In genomic region chr15:65612616-65612946, GRCh38 we compare ENCODE assay signal across 10 cellular contexts. TPM values are rescaled to one million over a fixed set of nuclear protein-coding genes. Genes with fewer than 3 reads are reported as not detected.
DNase-seq lines count a peak whose midpoint lies in the region; ATAC-seq, FAIRE-seq and TF ChIP-seq lines count a peak whose summit lies in the region.
"Had no signal": no experiment of that assay in that cellular context is flagged by ENCODE, and none has a peak within 500 bp of the region (broad histone marks: within the 10 kb centered on the region; RNA-seq: fewer than 3 reads in every experiment).

No MANE protein-coding gene starts in this region.

- no peak for FAIRE-seq in astrocyte (lab: Jason Lieb, UNC)

- peak; percentile 11 for DNase-seq in AG08396 (ENCODE audit: low spot score)
- DNase-seq in HCEC 1CT, result peak; percentile 37
- DNase-seq in astrocyte (ENCODE audit: low read depth), result peak; percentile 0
- no peak for DNase-seq in mesothelial cell of epicardium (ENCODE audit: low spot score in 2 of 2, unreplicated experiment in 2 of 2)
- DNase-seq in GM19240 (ENCODE audit: insufficient read length, low spot score), result no peak
- DNase-seq in KG1 (lab: John Stamatoyannopoulos, UW), result no peak
- DNase-seq in GM10266 (ENCODE audit: extremely low spot score), result no peak
- DNase-seq: amygdala, NCI-H526 treated with DMSO at 0.1 percent for 48 hours had no signal

- H3K9me3 ChIP-seq in astrocyte (ENCODE audit: insufficient read depth, low read depth, low read length), result no peaks in the 10 kb centered on the region

- H3K9ac ChIP-seq in astrocyte (ENCODE audit: low read length), result peak overlapping the region; percentile 100

- TF ChIP-seq CTCF in astrocyte (IDR thresholded peaks at IDR 0.05; ENCODE audit: insufficient read depth, low read depth, low read length) (no peak), mesothelial cell of epicardium (IDR thresholded peaks at IDR 0.05; ENCODE audit: unreplicated experiment) (no peak), GM10266 (IDR thresholded peaks at IDR 0.05; ENCODE audit: control insufficient read depth, insufficient read depth, low read depth, missing control alignments) (no peak)

- no peak for ATAC-seq in HG03280 (IDR thresholded peaks at IDR 0.05; ENCODE audit: unreplicated experiment)

- no peaks in the 10 kb centered on the region for H3K36me3 ChIP-seq in astrocyte (ENCODE audit: insufficient read depth, low read length)

- H3K9me3 Mint-ChIP-seq in astrocyte (ENCODE audit: unreplicated experiment), result no peaks in the 10 kb centered on the region
- peaks cover 9% of the 10 kb centered on the region for H3K9me3 Mint-ChIP-seq in mesothelial cell of epicardium

- H2AFZ ChIP-seq in astrocyte (ENCODE audit: low read depth, low read length), result no peak overlapping the region

- H3K36me3 Mint-ChIP-seq in astrocyte (ENCODE audit: low read depth, unreplicated experiment) (peaks cover 2% of the 10 kb centered on the region), mesothelial cell of epicardium (peaks cover 3% of the 10 kb centered on the region)

- H3K4me3 Mint-ChIP-seq in astrocyte (ENCODE audit: unreplicated experiment) (no peak overlapping the region), mesothelial cell of epicardium (no peak overlapping the region)

- no peaks in the 10 kb centered on the region for H3K27me3 Mint-ChIP-seq in astrocyte (ENCODE audit: low read depth, unreplicated experiment)
- H3K27me3 Mint-ChIP-seq in mesothelial cell of epicardium (ENCODE audit: low read depth), result no peaks in the 10 kb centered on the region

- H3K4me2 ChIP-seq in astrocyte (ENCODE audit: low read length), result no peak overlapping the region

- H3K4me1 Mint-ChIP-seq in astrocyte (ENCODE audit: low read depth, unreplicated experiment) (peaks cover 17% of the 10 kb centered on the region), mesothelial cell of epicardium (peaks cover 23% of the 10 kb centered on the region)

- H3K27ac Mint-ChIP-seq in astrocyte (ENCODE audit: unreplicated experiment) (no peak overlapping the region), mesothelial cell of epicardium (peak overlapping the region; percentile 98)

- H3K27me3 ChIP-seq in astrocyte (ENCODE audit: insufficient read depth, low read length), result no peaks in the 10 kb centered on the region

- H3K27ac ChIP-seq in astrocyte (ENCODE audit: low read depth, low read length), result no peak overlapping the region

- peaks cover 8% of the 10 kb centered on the region for H3K4me1 ChIP-seq in astrocyte (ENCODE audit: insufficient read depth, low read length)

- no peaks in the 10 kb centered on the region for H4K20me1 ChIP-seq in astrocyte (ENCODE audit: insufficient read depth, low read length)

- H3K79me2 ChIP-seq in astrocyte (ENCODE audit: insufficient read depth, low read length), result peaks cover 32% of the 10 kb centered on the region

- H3K4me3 ChIP-seq in astrocyte (ENCODE audit: insufficient read depth, low read depth, low read length), result no peak overlapping the region

RNA-seq across cellular contexts. Expression of gene INTS14, which starts 1.6 kb away (rescaled TPM):
- total RNA-seq in astrocyte (24.2 and 24.4 TPM in 2 replicates), mesothelial cell of epicardium (49.0 to 50.8 TPM (median 49.0 TPM) in 3 replicates)

RNA-seq across cellular contexts. Expression of gene SLC24A1, which starts 9.2 kb away (rescaled TPM):
- 10.3 and 12.4 TPM in 2 replicates for total RNA-seq in astrocyte
- 21.9 to 24.6 TPM (median 22.8 TPM) in 3 replicates for total RNA-seq in mesothelial cell of epicardium

Comparison
In these comparisons a context has a peak if more than half of its experiments do, and no peak if none do; other contexts are left out.
1. DNase-seq: peak in AG08396 (single experiment), HCEC 1CT (single experiment) and astrocyte (single experiment); none in mesothelial cell of epicardium (0 of 2), GM19240 (single experiment), KG1 (single experiment) and GM10266 (single experiment).